ENCODE assay signal across 20 cellular contexts in the genomic region with DNA sequence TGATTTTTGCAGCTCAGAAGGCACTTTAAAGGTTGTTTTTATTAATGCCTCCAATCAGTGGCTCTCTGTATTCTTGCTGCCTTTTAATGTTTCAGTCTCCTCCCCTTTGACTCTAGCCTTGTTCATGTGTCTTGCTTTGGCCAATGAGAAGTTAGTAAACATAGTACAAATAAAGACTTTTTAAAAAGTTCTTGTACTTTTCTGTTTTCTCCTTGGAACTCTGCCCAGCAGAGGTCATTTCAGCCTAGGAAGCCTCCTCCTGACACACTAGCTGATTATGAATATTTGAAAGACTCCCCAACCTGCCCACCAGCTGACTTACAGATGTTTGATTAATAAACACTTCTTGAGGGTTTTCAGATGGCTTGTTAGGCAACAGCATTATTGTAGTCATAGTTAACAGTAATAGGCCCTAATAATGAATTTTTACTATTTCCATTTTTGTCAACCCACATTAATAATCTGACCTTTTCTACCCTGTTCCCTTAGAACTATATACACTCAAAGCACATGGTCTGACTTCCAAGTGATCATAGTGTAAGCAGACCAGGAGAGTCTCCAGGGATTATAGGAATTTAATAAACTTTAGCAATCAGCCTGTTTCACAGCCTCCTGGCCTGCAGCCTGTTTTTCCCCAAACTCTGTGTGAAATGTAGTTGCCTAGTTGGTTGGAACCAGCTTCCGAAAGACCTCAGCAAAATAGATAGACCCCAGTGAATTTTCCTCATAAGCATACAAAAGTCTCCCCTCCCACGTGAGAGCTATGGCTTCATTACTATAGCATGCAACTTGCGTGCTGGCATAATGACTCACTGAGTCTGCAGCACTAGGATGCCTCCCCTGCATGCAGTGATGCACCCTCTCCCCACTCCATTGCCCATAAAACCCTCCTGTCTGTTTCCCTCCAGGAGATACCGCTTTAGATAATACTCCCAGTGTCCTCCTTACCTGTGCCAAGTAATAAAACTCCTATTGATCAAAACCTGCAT.
A peak's percentile ranks its signal among the peaks of the same experiment; 100 is the strongest.
DNase-seq lines count a peak whose midpoint lies in the region; ATAC-seq, FAIRE-seq and TF ChIP-seq lines count a peak whose summit lies in the region.
"Had no signal": no experiment of that assay in that cellular context is flagged by ENCODE, and none has a peak within 500 bp of the region (broad histone marks: within the 10 kb centered on the region; RNA-seq: fewer than 3 reads in every experiment).

No MANE protein-coding gene starts in this region.

- CTCF ChIA-PET in A549 (lab: Yijun Ruan, JAX) = no interaction called here

- POLR2A ChIA-PET in A549 (lab: Yijun Ruan, JAX) = no interaction called here

- H3K27me3 ChIP-seq in effector memory CD4-positive, alpha-beta T cell (replicated peaks; ENCODE audit: control insufficient read depth, insufficient read depth, low read length, poor library complexity, severe bottlenecking) = no peaks in the 10 kb centered on the region
- H3K27me3 ChIP-seq in dorsolateral prefrontal cortex = no peaks in the 10 kb centered on the region
- H3K27me3 ChIP-seq: cardiac muscle cell, ovary, uterus had no signal

- no peak overlapping the region for H3K27ac ChIP-seq in A549
- no peak overlapping the region for H3K27ac ChIP-seq in effector memory CD4-positive, alpha-beta T cell (ENCODE audit: insufficient read depth, low read length, poor library complexity, severe bottlenecking)
- H3K27ac ChIP-seq in dorsolateral prefrontal cortex = no peak overlapping the region
- H3K27ac ChIP-seq: cardiac muscle cell, ovary, uterus had no signal

- H3K9me3 ChIP-seq in A549 = no peaks in the 10 kb centered on the region
- no peaks in the 10 kb centered on the region for H3K9me3 ChIP-seq in effector memory CD4-positive, alpha-beta T cell (ENCODE audit: control insufficient read depth, low read length)
- H3K9me3 ChIP-seq: ovary, uterus had no signal

- intact Hi-C loops in dorsolateral prefrontal cortex (cut with DNase I) = no loop called here

- TF ChIP-seq RAD21 in A549 (conservative IDR thresholded peaks at IDR 0.05 in 1 of 2, IDR thresholded peaks at IDR 0.05 in 1 of 2) = no peak

- WGBS in A549 (ENCODE audit: missing lambda C conversion rate) = 42% methylated on average over 4 of the region's 4 CpGs

- no peaks in the 10 kb centered on the region for H3K36me3 ChIP-seq in effector memory CD4-positive, alpha-beta T cell (ENCODE audit: control insufficient read depth, insufficient read depth, low read length)
- H3K36me3 ChIP-seq: cardiac muscle cell, ovary, uterus had no signal

- TF ChIP-seq CTCF in A549 (IDR thresholded peaks at IDR 0.05) (no peak), cardiac fibroblast (IDR thresholded peaks at IDR 0.05; ENCODE audit: low read depth, low read length) (no peak), dorsolateral prefrontal cortex (IDR thresholded peaks at IDR 0.05 in 54 of 56, conservative IDR thresholded peaks at IDR 0.05 in 2 of 56; ENCODE audit: low read depth in 1 of 56, partially characterized antibody in 56 of 56) (no peak)

- no peak overlapping the region for H3K4me2 ChIP-seq in A549

- no peak overlapping the region for H3K27ac Mint-ChIP-seq in activated T-cell treated with anti-CD3 and anti-CD28 coated beads, Interleukin-2, amount 50 U/mL, for 24 hours
- H3K27ac Mint-ChIP-seq: activated naive CD4-positive, alpha-beta T cell treated with anti-CD3 and anti-CD28 coated beads for 36 hours; CD8-positive, alpha-beta memory T cell; effector memory CD8-positive, alpha-beta T cell; stimulated activated naive CD8-positive, alpha-beta T cell treated with anti-CD3 and anti-CD28 coated beads, Interleukin-15, Interleukin-2, amounts not matched to agents 100 ng/mL and 50 ng/mL, for 24 hours; T-helper 1 cell treated with Interleukin-12 subunit alpha and Interleukin-12 subunit beta and Interleukin-4 antibody, amounts not matched to agents 30 μg/mL and 1 μg/mL, for 36 hours had no signal

- H3K27me3 Mint-ChIP-seq in activated T-cell treated with anti-CD3 and anti-CD28 coated beads, Interleukin-2, amount 50 U/mL, for 24 hours = no peaks in the 10 kb centered on the region
- H3K27me3 Mint-ChIP-seq: CD8-positive, alpha-beta memory T cell; effector memory CD8-positive, alpha-beta T cell; stimulated activated naive CD8-positive, alpha-beta T cell treated with anti-CD3 and anti-CD28 coated beads, Interleukin-15, Interleukin-2, amounts not matched to agents 100 ng/mL and 50 ng/mL, for 24 hours had no signal

- H3K4me1 ChIP-seq in A549 = no peaks in the 10 kb centered on the region
- H3K4me1 ChIP-seq in effector memory CD4-positive, alpha-beta T cell (ENCODE audit: control insufficient read depth, insufficient read depth, low read length, poor library complexity, severe bottlenecking) = no peaks in the 10 kb centered on the region
- H3K4me1 ChIP-seq: uterus had no signal

- TF ChIP-seq EP300 in A549 (IDR thresholded peaks at IDR 0.05) = no peak

- no peaks in the 10 kb centered on the region for H3K4me1 Mint-ChIP-seq in activated T-cell treated with anti-CD3 and anti-CD28 coated beads, Interleukin-2, amount 50 U/mL, for 24 hours (ENCODE audit: low read depth)
- H3K4me1 Mint-ChIP-seq: CD8-positive, alpha-beta memory T cell had no signal

- ATAC-seq in A549 = peak; percentile 39 to 47; a peak in 2 of 6 replicates
- ATAC-seq: effector memory CD8-positive, alpha-beta T cell had no signal

- no peak overlapping the region for H3K4me3 Mint-ChIP-seq in activated T-cell treated with anti-CD3 and anti-CD28 coated beads, Interleukin-2, amount 50 U/mL, for 24 hours
- H3K4me3 Mint-ChIP-seq: activated naive CD4-positive, alpha-beta T cell treated with anti-CD3 and anti-CD28 coated beads for 36 hours; CD8-positive, alpha-beta memory T cell; effector memory CD8-positive, alpha-beta T cell; stimulated activated naive CD8-positive, alpha-beta T cell treated with anti-CD3 and anti-CD28 coated beads, Interleukin-15, Interleukin-2, amounts not matched to agents 100 ng/mL and 50 ng/mL, for 24 hours; T-helper 1 cell treated with Interleukin-12 subunit alpha and Interleukin-12 subunit beta and Interleukin-4 antibody, amounts not matched to agents 30 μg/mL and 1 μg/mL, for 36 hours had no signal

- H3K36me3 Mint-ChIP-seq in activated T-cell treated with anti-CD3 and anti-CD28 coated beads, Interleukin-2, amount 50 U/mL, for 24 hours (ENCODE audit: low read depth) = no peaks in the 10 kb centered on the region
- H3K36me3 Mint-ChIP-seq: CD8-positive, alpha-beta memory T cell had no signal

- no peak for TF ChIP-seq POLR2A in A549 (IDR thresholded peaks at IDR 0.05; ENCODE audit: low read length)

- DNase-seq in A549 (ENCODE audit: low read depth in 1 of 2, low spot score in 1 of 2) (no peak), NCI-H226 (peak; percentile 95), cardiac fibroblast (ENCODE audit: low read depth in 2 of 2) (peak; percentile 27 to 59), kidney tubule cell (ENCODE audit: low spot score) (peak; percentile 6), GM03348 (ENCODE audit: low spot score) (no peak), dorsolateral prefrontal cortex (no peak)
- no peak for DNase-seq in effector memory CD4-positive, alpha-beta T cell
- DNase-seq in activated T-cell treated with anti-CD3 and anti-CD28 coated beads, Interleukin-2, amount 50 U/mL, for 24 hours = no peak
- DNase-seq: activated CD4-positive, CD25-positive, alpha-beta regulatory T cell treated with anti-CD3 and anti-CD28 coated beads, Interleukin-2, amount 50 U/mL, for 72 hours; activated CD8-positive, alpha-beta memory T cell treated with anti-CD3 and anti-CD28 coated beads, Interleukin-2, amount 50 U/mL, for 48 hours; activated naive CD4-positive, alpha-beta T cell treated with anti-CD3 and anti-CD28 coated beads for 36 hours; CD8-positive, alpha-beta memory T cell; effector memory CD8-positive, alpha-beta T cell; kidney; MV-4-11; uterus had no signal

- no peak for FAIRE-seq in A549 (lab: Jason Lieb, UNC)
- FAIRE-seq: kidney had no signal

- peaks cover 10% of the 10 kb centered on the region for H3K9me3 Mint-ChIP-seq in activated T-cell treated with anti-CD3 and anti-CD28 coated beads, Interleukin-2, amount 50 U/mL, for 24 hours
- H3K9me3 Mint-ChIP-seq: T-helper 1 cell treated with Interleukin-12 subunit alpha and Interleukin-12 subunit beta and Interleukin-4 antibody, amounts not matched to agents 30 μg/mL and 1 μg/mL, for 36 hours had no signal

- no peak overlapping the region for H3K4me3 ChIP-seq in A549
- no peak overlapping the region for H3K4me3 ChIP-seq in cardiac fibroblast (replicated peaks in 1 of 2; ENCODE audit: low read depth in 2 of 2, low read length in 2 of 2)
- H3K4me3 ChIP-seq in effector memory CD4-positive, alpha-beta T cell (ENCODE audit: insufficient read depth, low read depth, low read length, poor library complexity, severe bottlenecking) = no peak overlapping the region
- H3K4me3 ChIP-seq in dorsolateral prefrontal cortex = no peak overlapping the region
- H3K4me3 ChIP-seq: cardiac muscle cell, ovary, uterus had no signal

TF ChIP-seq in A549, 52 proteins besides CTCF, POLR2A, EP300 and RAD21:
- TF ChIP-seq NFE2L2 (conservative IDR thresholded peaks at IDR 0.05; ENCODE audit: low read length) = no peak
- no peak for TF ChIP-seq ZSCAN20 (CRISPR knock-in tag; IDR thresholded peaks at IDR 0.05)
- TF ChIP-seq KDM5A (IDR thresholded peaks at IDR 0.05) = no peak
- TF ChIP-seq TP53 (CRISPR knock-in tag; IDR thresholded peaks at IDR 0.05) = no peak
- TF ChIP-seq JUN (IDR thresholded peaks at IDR 0.05) = no peak
- TF ChIP-seq FOSB (CRISPR knock-in tag; IDR thresholded peaks at IDR 0.05) = no peak
- no peak for TF ChIP-seq EHMT2 (IDR thresholded peaks at IDR 0.05; ENCODE audit: low read depth)
- no peak for TF ChIP-seq RCOR1 (IDR thresholded peaks at IDR 0.05; ENCODE audit: low read depth, low read length)
- no peak for TF ChIP-seq POLR2AphosphoS2 (conservative IDR thresholded peaks at IDR 0.05; ENCODE audit: low read length)
- TF ChIP-seq KDM1A (IDR thresholded peaks at IDR 0.05; ENCODE audit: low read depth) = no peak
- TF ChIP-seq MAZ (IDR thresholded peaks at IDR 0.05; ENCODE audit: borderline replicate concordance, low read depth, low read length) = no peak
- TF ChIP-seq HOXA7 (CRISPR knock-in tag; IDR thresholded peaks at IDR 0.05) = no peak
- no peak for TF ChIP-seq MAFK (IDR thresholded peaks at IDR 0.05; ENCODE audit: partially characterized antibody)
- TF ChIP-seq, protein P1, sequence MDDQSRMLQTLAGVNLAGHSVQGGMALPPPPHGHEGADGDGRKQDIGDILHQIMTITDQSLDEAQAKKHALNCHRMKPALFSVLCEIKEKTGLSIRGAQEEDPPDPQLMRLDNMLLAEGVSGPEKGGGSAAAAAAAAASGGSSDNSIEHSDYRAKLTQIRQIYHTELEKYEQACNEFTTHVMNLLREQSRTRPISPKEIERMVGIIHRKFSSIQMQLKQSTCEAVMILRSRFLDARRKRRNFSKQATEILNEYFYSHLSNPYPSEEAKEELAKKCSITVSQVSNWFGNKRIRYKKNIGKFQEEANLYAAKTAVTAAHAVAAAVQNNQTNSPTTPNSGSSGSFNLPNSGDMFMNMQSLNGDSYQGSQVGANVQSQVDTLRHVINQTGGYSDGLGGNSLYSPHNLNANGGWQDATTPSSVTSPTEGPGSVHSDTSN (IDR thresholded peaks at IDR 0.05) = no peak
- TF ChIP-seq TFCP2L1 (CRISPR knock-in tag; IDR thresholded peaks at IDR 0.05) = no peak
TF ChIP-seq in A549: peak in this region for 0.

Comparison
In these comparisons a context has a peak if more than half of its experiments do, and no peak if none do; other contexts are left out.
1. DNase-seq: peak in NCI-H226 (single experiment), cardiac fibroblast (2 of 2) and kidney tubule cell (single experiment); none in A549 (0 of 2), effector memory CD4-positive, alpha-beta T cell (0 of 3), GM03348 (single experiment), dorsolateral prefrontal cortex (0 of 10) and activated T-cell treated with anti-CD3 and anti-CD28 coated beads, Interleukin-2, amount 50 U/mL, for 24 hours (single experiment).